16 cellular contexts compared by ENCODE assay signal in genomic region chr15:89375093-89376062, GRCh38. TPM values are rescaled to one million over a fixed set of nuclear protein-coding genes. Genes with fewer than 3 reads are reported as not detected.
A peak's percentile ranks its signal among the peaks of the same experiment; 100 is the strongest.
DNase-seq lines count a peak whose midpoint lies in the region; TF ChIP-seq lines count a peak whose summit lies in the region.
"Had no signal": no experiment of that assay in that cellular context is flagged by ENCODE, and none has a peak within 500 bp of the region (broad histone marks: within the 10 kb centered on the region; RNA-seq: fewer than 3 reads in every experiment).

No MANE protein-coding gene starts in this region.

- no peak overlapping the region for H3K4me3 Mint-ChIP-seq in MCF 10A (ENCODE audit: unreplicated experiment)

- intact Hi-C loops in MCF 10A (cut with micrococcal nuclease) = no loop called here
- intact Hi-C loops in esophagus muscularis mucosa (cut with DNase I) = no loop called here

- H3K27me3 ChIP-seq in WERI-Rb-1 (ENCODE audit: insufficient read depth, low read depth, severe bottlenecking) (no peaks in the 10 kb centered on the region), iPS-15b (ENCODE audit: control insufficient read depth, insufficient read depth, low read length) (peaks cover 99% of the 10 kb centered on the region), suprapubic skin (peaks cover 98% of the 10 kb centered on the region), esophagus muscularis mucosa (peaks cover 0 to 99% (median 77%) of the 10 kb centered on the region in 4 donors)

- CTCF ChIA-PET in MCF 10A (lab: Yijun Ruan, JAX) = interaction anchor here (0.6 to 4.3 kb wide), 5 partner anchors 17 to 125 kb away, joined by 3 to 40 read pairs (median 4); no protein-coding TSS in a partner anchor

- H3K27ac Mint-ChIP-seq in MCF 10A (ENCODE audit: low read depth, unreplicated experiment) = no peak overlapping the region
- H3K27ac Mint-ChIP-seq: CD8-positive, alpha-beta memory T cell had no signal

- BruUV-seq in MCF 10A (replicated peaks; lab: Mats Ljungman, UMichigan) = no TSS peak

- H3K36me3 Mint-ChIP-seq in MCF 10A (ENCODE audit: insufficient read depth, unreplicated experiment) = no peaks in the 10 kb centered on the region

- H3K27me3 Mint-ChIP-seq in MCF 10A (ENCODE audit: insufficient read depth, unreplicated experiment) = peaks cover 58% of the 10 kb centered on the region

- H3K4me1 ChIP-seq in iPS-15b (ENCODE audit: control insufficient read depth, insufficient read depth, low read length) = peaks cover 7% of the 10 kb centered on the region
- peaks cover 46% of the 10 kb centered on the region for H3K4me1 ChIP-seq in suprapubic skin
- H3K4me1 ChIP-seq in esophagus muscularis mucosa = peaks cover 24 to 39% (median 34%) of the 10 kb centered on the region in 4 donors
- H3K4me1 ChIP-seq: Caco-2 had no signal

- 36% methylated on average over 9 of the region's 9 CpGs for WGBS in suprapubic skin
- WGBS in esophagus muscularis mucosa = 10% methylated on average over 6 of the region's 9 CpGs

- H3K9me3 ChIP-seq in WERI-Rb-1 (ENCODE audit: severe bottlenecking) (no peaks in the 10 kb centered on the region), iPS-15b (ENCODE audit: control insufficient read depth, insufficient read depth, low read length) (no peaks in the 10 kb centered on the region), suprapubic skin (no peaks in the 10 kb centered on the region), esophagus muscularis mucosa (no peaks in the 10 kb centered on the region)
- H3K9me3 ChIP-seq: Caco-2 had no signal

- no peak overlapping the region for H3K9ac ChIP-seq in iPS-15b (ENCODE audit: low read depth, low read length)
- H3K9ac ChIP-seq: BLaER1 had no signal

- no peaks in the 10 kb centered on the region for H3K4me1 Mint-ChIP-seq in MCF 10A (ENCODE audit: insufficient read depth, unreplicated experiment)

- peak overlapping the region; percentile 58 for H3K27ac ChIP-seq in WERI-Rb-1
- H3K27ac ChIP-seq in suprapubic skin = no peak overlapping the region
- no peak overlapping the region for H3K27ac ChIP-seq in esophagus muscularis mucosa (replicated peaks in 1 of 4)
- H3K27ac ChIP-seq: BLaER1 had no signal

- H3K36me3 ChIP-seq in WERI-Rb-1 (peaks cover 61% of the 10 kb centered on the region), iPS-15b (ENCODE audit: control insufficient read depth, insufficient read depth, low read length) (no peaks in the 10 kb centered on the region), suprapubic skin (no peaks in the 10 kb centered on the region), esophagus muscularis mucosa (no peaks in the 10 kb centered on the region)
- H3K36me3 ChIP-seq: BLaER1 had no signal

- DNase-seq in G401 (ENCODE audit: low spot score) (peak; percentile 85), WERI-Rb-1 (no peak), cerebellum (ENCODE audit: low spot score) (peak; percentile 67), suprapubic skin (ENCODE audit: low spot score in 2 of 2) (no peak), MCF 10A (ENCODE audit: unreplicated experiment) (no peak), esophagus muscularis mucosa (ENCODE audit: extremely low spot score) (no peak), epidermal melanocyte (ENCODE audit: insufficient read length, low spot score) (no peak)
- DNase-seq: 8988T; AML-193; Caco-2; CD8-positive, alpha-beta memory T cell; DND-41; IMR-90 had no signal

- TF ChIP-seq EP300 in suprapubic skin (IDR thresholded peaks at IDR 0.05) (no peak), esophagus muscularis mucosa (IDR thresholded peaks at IDR 0.05) (no peak)

- no peak overlapping the region for H3K4me3 ChIP-seq in WERI-Rb-1 (ENCODE audit: low read depth, low read length)
- H3K4me3 ChIP-seq in iPS-15b (ENCODE audit: low read depth, low read length) = peak overlapping the region; percentile 5
- H3K4me3 ChIP-seq in suprapubic skin = no peak overlapping the region
- H3K4me3 ChIP-seq in esophagus muscularis mucosa = no peak overlapping the region
- H3K4me3 ChIP-seq: BLaER1, GM12878 had no signal

- in situ Hi-C loops in G401 (cut with HindIII; ENCODE audit: low sequenced_read_pairs) = no loop called here

- no peak for TF ChIP-seq POLR2A in suprapubic skin (IDR thresholded peaks at IDR 0.05)
- TF ChIP-seq POLR2A in esophagus muscularis mucosa (IDR thresholded peaks at IDR 0.05; ENCODE audit: low read depth) = no peak

- TF ChIP-seq CTCF in WERI-Rb-1 (IDR thresholded peaks at IDR 0.05; ENCODE audit: low read depth, low read length) (no peak), suprapubic skin (IDR thresholded peaks at IDR 0.05) (no peak), MCF 10A (IDR thresholded peaks at IDR 0.05; ENCODE audit: unreplicated experiment) (no peak), esophagus muscularis mucosa (IDR thresholded peaks at IDR 0.05) (no peak)

- POLR2A ChIA-PET in MCF 10A (lab: Yijun Ruan, JAX) = no interaction called here

- H3K9me3 Mint-ChIP-seq in MCF 10A (ENCODE audit: unreplicated experiment) = no peaks in the 10 kb centered on the region

RNA-seq across cellular contexts. Expression of gene POLG, which starts 40.8 kb away (rescaled TPM):
- total RNA-seq in G401 (2014; rRNA removed; shearing (Covaris generic)) = 93.8 and 95.5 TPM in 2 replicates
- total RNA-seq in cerebellum (35.2 TPM), suprapubic skin (100 to 1,000 TPM in 2 of 4 donors, 10 to 100 TPM in 2; 78.7 to 131 (median 94.6) TPM), MCF 10A (2022) (52.9 and 62.2 TPM in 2 replicates), esophagus muscularis mucosa (10 to 100 TPM; 51.0 to 86.0 (median 66.7) TPM)

Comparison
In these comparisons a context has a peak if more than half of its experiments do, and no peak if none do; other contexts are left out.
1. DNase-seq: peak in G401 (single experiment) and cerebellum (single experiment); none in WERI-Rb-1 (single experiment), suprapubic skin (0 of 2), MCF 10A (single experiment), esophagus muscularis mucosa (single experiment) and epidermal melanocyte (single experiment).